35 cellular contexts compared by ENCODE assay signal in genomic region chr11:32200448-32200847, GRCh38.
"Had no signal": no experiment of that assay in that cellular context is flagged by ENCODE, and none has a peak within 500 bp of the region (broad histone marks: within the 10 kb centered on the region; RNA-seq: fewer than 3 reads in every experiment).

No MANE protein-coding gene starts in this region.

- H3K9me3 ChIP-seq: adrenal gland, body of pancreas, colonic mucosa, gastroesophageal sphincter, left lung, lower lobe of right lung, pancreas, psoas muscle, right atrium auricular region, uterus had no signal

- H3K4me1 ChIP-seq: adrenal gland, body of pancreas, colonic mucosa, gastroesophageal sphincter, left lung, lower lobe of right lung, pancreas, psoas muscle, right atrium auricular region, uterus had no signal

- H3K27me3 Mint-ChIP-seq: activated naive CD8-positive, alpha-beta T cell treated with anti-CD3 and anti-CD28 coated beads for 36 hours; stimulated activated naive CD8-positive, alpha-beta T cell treated with anti-CD3 and anti-CD28 coated beads, Interleukin-15, amount 100 ng/mL, for 72 hours had no signal

- H3K36me3 Mint-ChIP-seq: activated naive CD8-positive, alpha-beta T cell treated with anti-CD3 and anti-CD28 coated beads for 36 hours; natural killer cell treated with Interleukin-12 subunit alpha and Interleukin-12 subunit beta and Interleukin-15 and Interleukin-18, amount 100 ng/mL, for 72 hours; stimulated activated memory B cell treated with anti-CD40 and anti-IgM and Interleukin-4, amounts not matched to agents 10 μg/mL and 1 μg/mL and 100 μg/mL, for 72 hours; type B pancreatic cell had no signal

- H3K4me3 Mint-ChIP-seq: activated naive CD4-positive, alpha-beta T cell treated with anti-CD3 and anti-CD28 coated beads for 36 hours; activated naive CD8-positive, alpha-beta T cell treated with anti-CD3 and anti-CD28 coated beads for 36 hours; activated T-helper 1 cell treated with anti-CD3 and anti-CD28 coated beads, Interleukin-12 subunit alpha, Interleukin-12 subunit beta, Interleukin-2, Interleukin-4 antibody, amounts not matched to agents 30 ng/mL and 10 ng/mL and 1 ng/mL, durations not matched to agents 14 hours and 24 hours and 36 hours; natural killer cell treated with Interleukin-12 subunit alpha and Interleukin-12 subunit beta and Interleukin-15 and Interleukin-18, amount 100 ng/mL, for 72 hours; stimulated activated memory B cell treated with anti-CD40 and anti-IgM and Interleukin-4, amounts not matched to agents 10 μg/mL and 1 μg/mL and 100 μg/mL, for 72 hours; stimulated activated naive CD8-positive, alpha-beta T cell treated with anti-CD3 and anti-CD28 coated beads, Interleukin-15, amount 100 ng/mL, for 72 hours; T-helper 17 cell; type B pancreatic cell had no signal

- H3K4me3 ChIP-seq: adrenal gland, body of pancreas, cardiac muscle cell, colonic mucosa, dorsolateral prefrontal cortex, gastroesophageal sphincter, left lung, lower lobe of right lung, pancreas, psoas muscle, right atrium auricular region, smooth muscle cell, uterus had no signal

- ATAC-seq: body of pancreas; gastroesophageal sphincter; left lung; lower lobe of right lung; natural killer cell treated with Interleukin-12 subunit alpha and Interleukin-12 subunit beta and Interleukin-15 and Interleukin-18, amount 100 ng/mL, for 72 hours; pancreas; psoas muscle; stimulated activated memory B cell treated with anti-CD40 and anti-IgM and Interleukin-4, amounts not matched to agents 10 μg/mL and 1 μg/mL and 100 μg/mL, for 72 hours; stimulated activated naive CD8-positive, alpha-beta T cell treated with anti-CD3 and anti-CD28 coated beads, Interleukin-15, amount 100 ng/mL, for 72 hours; T-helper 17 cell had no signal

- H3K27ac Mint-ChIP-seq: activated naive CD4-positive, alpha-beta T cell treated with anti-CD3 and anti-CD28 coated beads for 36 hours; activated naive CD8-positive, alpha-beta T cell treated with anti-CD3 and anti-CD28 coated beads for 36 hours; activated T-helper 1 cell treated with anti-CD3 and anti-CD28 coated beads, Interleukin-12 subunit alpha, Interleukin-12 subunit beta, Interleukin-2, Interleukin-4 antibody, amounts not matched to agents 30 ng/mL and 10 ng/mL and 1 ng/mL, durations not matched to agents 14 hours and 24 hours and 36 hours; natural killer cell treated with Interleukin-12 subunit alpha and Interleukin-12 subunit beta and Interleukin-15 and Interleukin-18, amount 100 ng/mL, for 72 hours; stimulated activated memory B cell treated with anti-CD40 and anti-IgM and Interleukin-4, amounts not matched to agents 10 μg/mL and 1 μg/mL and 100 μg/mL, for 72 hours; stimulated activated naive CD8-positive, alpha-beta T cell treated with anti-CD3 and anti-CD28 coated beads, Interleukin-15, amount 100 ng/mL, for 72 hours; T-helper 17 cell; type B pancreatic cell had no signal

- H3K4me2 ChIP-seq: smooth muscle cell had no signal

- DNase-seq: activated CD4-positive, alpha-beta T cell treated with anti-CD3 and anti-CD28 coated beads for 1 hour; activated effector memory CD4-positive, alpha-beta T cell treated with anti-CD3 and anti-CD28 coated beads, Interleukin-2, amount 50 U/mL, for 16 hours; activated naive CD4-positive, alpha-beta T cell treated with anti-CD3 and anti-CD28 coated beads for 36 hours; activated naive CD8-positive, alpha-beta T cell treated with anti-CD3 and anti-CD28 coated beads for 36 hours; activated T-cell treated with anti-CD3 and anti-CD28 coated beads, Interleukin-2, amount 50 U/mL, for 1 hour; aorta; body of pancreas; cerebellar nuclear complex; colonic mucosa; dorsolateral prefrontal cortex; effector memory CD4-positive, alpha-beta T cell; erythroblast; head of caudate nucleus; hippocampal formation; left lung; lower lobe of right lung; mesenchymal stem cell; pancreas; psoas muscle; stimulated activated CD4-positive, alpha-beta T cell treated with anti-CD3 and anti-CD28 coated beads, Interleukin-1b, Interleukin-23, amount 100 ng/mL, for 48 hours; stimulated activated CD4-positive, alpha-beta T cell treated with anti-CD3 and anti-CD28 coated beads, Interleukin-4, amount 100 ng/mL, for 4 hours; stimulated activated CD8-positive, alpha-beta memory T cell treated with anti-CD3 and anti-CD28 coated beads, Interleukin-4, amount 100 ng/mL, for 48 hours; stimulated activated naive CD8-positive, alpha-beta T cell treated with anti-CD3 and anti-CD28 coated beads, Interleukin-15, amount 100 ng/mL, for 72 hours; substantia nigra; T-helper 17 cell; uterus had no signal

- H3K27ac ChIP-seq: adrenal gland, body of pancreas, cardiac muscle cell, colonic mucosa, dorsolateral prefrontal cortex, gastroesophageal sphincter, left lung, lower lobe of right lung, pancreas, psoas muscle, right atrium auricular region, uterus had no signal

- FAIRE-seq: pancreas had no signal

- H3K36me3 ChIP-seq: adrenal gland, cardiac muscle cell, colonic mucosa, gastroesophageal sphincter, left lung, lower lobe of right lung, pancreas, right atrium auricular region, uterus had no signal

- H3K9me3 Mint-ChIP-seq: activated naive CD4-positive, alpha-beta T cell treated with anti-CD3 and anti-CD28 coated beads for 36 hours; activated naive CD8-positive, alpha-beta T cell treated with anti-CD3 and anti-CD28 coated beads for 36 hours; activated T-helper 1 cell treated with anti-CD3 and anti-CD28 coated beads, Interleukin-12 subunit alpha, Interleukin-12 subunit beta, Interleukin-2, Interleukin-4 antibody, amounts not matched to agents 30 ng/mL and 10 ng/mL and 1 ng/mL, durations not matched to agents 14 hours and 24 hours and 36 hours; natural killer cell treated with Interleukin-12 subunit alpha and Interleukin-12 subunit beta and Interleukin-15 and Interleukin-18, amount 100 ng/mL, for 72 hours; stimulated activated memory B cell treated with anti-CD40 and anti-IgM and Interleukin-4, amounts not matched to agents 10 μg/mL and 1 μg/mL and 100 μg/mL, for 72 hours; stimulated activated naive CD8-positive, alpha-beta T cell treated with anti-CD3 and anti-CD28 coated beads, Interleukin-15, amount 100 ng/mL, for 72 hours; type B pancreatic cell had no signal

- H3K27me3 ChIP-seq: adrenal gland, body of pancreas, cardiac muscle cell, colonic mucosa, gastroesophageal sphincter, left lung, pancreas, right atrium auricular region, uterus had no signal

- H3K4me1 Mint-ChIP-seq: activated naive CD8-positive, alpha-beta T cell treated with anti-CD3 and anti-CD28 coated beads for 36 hours; stimulated activated memory B cell treated with anti-CD40 and anti-IgM and Interleukin-4, amounts not matched to agents 10 μg/mL and 1 μg/mL and 100 μg/mL, for 72 hours; stimulated activated naive CD8-positive, alpha-beta T cell treated with anti-CD3 and anti-CD28 coated beads, Interleukin-15, amount 100 ng/mL, for 72 hours; T-helper 17 cell had no signal
